In the genomic region with DNA sequence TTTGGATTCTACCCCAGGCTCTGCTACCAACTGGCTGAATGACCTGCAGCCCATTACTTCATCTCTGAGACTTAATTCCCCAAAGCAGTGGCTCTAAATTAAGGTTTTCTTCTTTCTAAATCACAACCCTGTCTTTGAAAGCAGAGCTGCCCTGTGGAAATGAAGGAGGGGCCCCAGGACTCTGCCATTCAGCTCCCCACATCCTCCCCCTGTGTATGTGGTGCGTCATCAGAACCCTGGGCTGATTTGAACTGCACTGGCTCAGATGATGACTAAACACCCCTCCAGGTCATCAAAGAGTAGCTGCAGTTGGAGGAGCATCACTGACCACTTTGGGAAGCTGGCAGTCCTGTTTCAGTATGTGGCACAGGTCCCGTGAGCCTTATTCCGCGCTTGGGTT, we compare ENCODE assay signal across 1 cellular context.
TF ChIP-seq lines count a peak whose summit lies in the region.

No MANE protein-coding gene starts in this region.

TF ChIP-seq in WTC11, 78 proteins besides CTCF, POLR2A, EP300 and RAD21 (continued from another document):
- TF ChIP-seq, protein P1, sequence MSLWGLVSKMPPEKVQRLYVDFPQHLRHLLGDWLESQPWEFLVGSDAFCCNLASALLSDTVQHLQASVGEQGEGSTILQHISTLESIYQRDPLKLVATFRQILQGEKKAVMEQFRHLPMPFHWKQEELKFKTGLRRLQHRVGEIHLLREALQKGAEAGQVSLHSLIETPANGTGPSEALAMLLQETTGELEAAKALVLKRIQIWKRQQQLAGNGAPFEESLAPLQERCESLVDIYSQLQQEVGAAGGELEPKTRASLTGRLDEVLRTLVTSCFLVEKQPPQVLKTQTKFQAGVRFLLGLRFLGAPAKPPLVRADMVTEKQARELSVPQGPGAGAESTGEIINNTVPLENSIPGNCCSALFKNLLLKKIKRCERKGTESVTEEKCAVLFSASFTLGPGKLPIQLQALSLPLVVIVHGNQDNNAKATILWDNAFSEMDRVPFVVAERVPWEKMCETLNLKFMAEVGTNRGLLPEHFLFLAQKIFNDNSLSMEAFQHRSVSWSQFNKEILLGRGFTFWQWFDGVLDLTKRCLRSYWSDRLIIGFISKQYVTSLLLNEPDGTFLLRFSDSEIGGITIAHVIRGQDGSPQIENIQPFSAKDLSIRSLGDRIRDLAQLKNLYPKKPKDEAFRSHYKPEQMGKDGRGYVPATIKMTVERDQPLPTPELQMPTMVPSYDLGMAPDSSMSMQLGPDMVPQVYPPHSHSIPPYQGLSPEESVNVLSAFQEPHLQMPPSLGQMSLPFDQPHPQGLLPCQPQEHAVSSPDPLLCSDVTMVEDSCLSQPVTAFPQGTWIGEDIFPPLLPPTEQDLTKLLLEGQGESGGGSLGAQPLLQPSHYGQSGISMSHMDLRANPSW (CRISPR knock-in tag; conservative IDR thresholded peaks at IDR 0.05; ENCODE audit: low read depth): no peak
- TF ChIP-seq NR3C1 (CRISPR knock-in tag; conservative IDR thresholded peaks at IDR 0.05; ENCODE audit: low read depth) (no peak), SMAD4 (CRISPR knock-in tag; IDR thresholded peaks at IDR 0.05) (no peak), ZNF317 (CRISPR knock-in tag; IDR thresholded peaks at IDR 0.05; ENCODE audit: borderline replicate concordance, low read depth) (no peak), ESRRA (CRISPR knock-in tag; IDR thresholded peaks at IDR 0.05; ENCODE audit: borderline replicate concordance) (no peak)
- TF ChIP-seq, protein P2, sequence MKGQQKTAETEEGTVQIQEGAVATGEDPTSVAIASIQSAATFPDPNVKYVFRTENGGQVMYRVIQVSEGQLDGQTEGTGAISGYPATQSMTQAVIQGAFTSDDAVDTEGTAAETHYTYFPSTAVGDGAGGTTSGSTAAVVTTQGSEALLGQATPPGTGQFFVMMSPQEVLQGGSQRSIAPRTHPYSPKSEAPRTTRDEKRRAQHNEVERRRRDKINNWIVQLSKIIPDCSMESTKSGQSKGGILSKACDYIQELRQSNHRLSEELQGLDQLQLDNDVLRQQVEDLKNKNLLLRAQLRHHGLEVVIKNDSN (CRISPR knock-in tag; IDR thresholded peaks at IDR 0.05): no peak
